ENCODE assay signal across 9 cellular contexts in genomic region chr13:32316030-32316344, GRCh38. TPM values are rescaled to one million over a fixed set of nuclear protein-coding genes. Genes with fewer than 3 reads are reported as not detected.
DNase-seq lines count a peak whose midpoint lies in the region; ATAC-seq and TF ChIP-seq lines count a peak whose summit lies in the region.
"Had no signal": no experiment of that assay in that cellular context is flagged by ENCODE, and none has a peak within 500 bp of the region (broad histone marks: within the 10 kb centered on the region; RNA-seq: fewer than 3 reads in every experiment).

No MANE protein-coding gene starts in this region.

- no TSS peak for BruUV-seq in Calu3 (replicated peaks; lab: Mats Ljungman, UMichigan)

- H3K4me1 ChIP-seq in upper lobe of left lung: peaks cover 0 to 12% (median 4%) of the 10 kb centered on the region in 4 donors

- H3K27me3 ChIP-seq in upper lobe of left lung: no peaks in the 10 kb centered on the region

- TF ChIP-seq EP300 in upper lobe of left lung (IDR thresholded peaks at IDR 0.05): no peak

- peak overlapping the region; percentile 93 to 99 (median 96) for H3K27ac ChIP-seq in upper lobe of left lung

- H3K4me3 ChIP-seq in upper lobe of left lung: peak overlapping the region; percentile 46 to 80 (median 73)

- 1 to 3% methylated on average over 13 of the region's 13 CpGs for WGBS in upper lobe of left lung, 2 donors

- peak overlapping the region; percentile 95 for H3K27ac Mint-ChIP-seq in Calu3 (ENCODE audit: unreplicated experiment)
- peak overlapping the region; percentile 100 for H3K27ac Mint-ChIP-seq in activated naive CD8-positive, alpha-beta T cell treated with anti-CD3 and anti-CD28 coated beads, Interleukin-2, amount 50 U/mL, for 24 hours

- H3K9me3 ChIP-seq in upper lobe of left lung: no peaks in the 10 kb centered on the region

- peak; percentile 53 for ATAC-seq in GM19468 (IDR thresholded peaks at IDR 0.05; ENCODE audit: extremely low read depth, unreplicated experiment)
- ATAC-seq in HG03469 (IDR thresholded peaks at IDR 0.05; ENCODE audit: unreplicated experiment): peak; percentile 26
- peak; percentile 13 for ATAC-seq in activated naive CD8-positive, alpha-beta T cell treated with anti-CD3 and anti-CD28 coated beads, Interleukin-2, amount 50 U/mL, for 24 hours
- peak; percentile 48 for ATAC-seq in left lobe of liver
- no peak for ATAC-seq in upper lobe of left lung (ENCODE audit: low FRiP score in 2 of 2)

- no peaks in the 10 kb centered on the region for H3K27me3 Mint-ChIP-seq in Calu3 (ENCODE audit: unreplicated experiment)
- H3K27me3 Mint-ChIP-seq in activated naive CD8-positive, alpha-beta T cell treated with anti-CD3 and anti-CD28 coated beads, Interleukin-2, amount 50 U/mL, for 24 hours: no peaks in the 10 kb centered on the region

- H3K36me3 Mint-ChIP-seq in Calu3 (ENCODE audit: insufficient read depth, unreplicated experiment): peaks cover 17% of the 10 kb centered on the region
- peaks cover 21% of the 10 kb centered on the region for H3K36me3 Mint-ChIP-seq in activated naive CD8-positive, alpha-beta T cell treated with anti-CD3 and anti-CD28 coated beads, Interleukin-2, amount 50 U/mL, for 24 hours (ENCODE audit: low read depth)

- intact Hi-C loops in Calu3 (cut with micrococcal nuclease; ENCODE audit: unreplicated experiment): no loop called here

- peak overlapping the region; percentile 84 for H3K4me3 Mint-ChIP-seq in Calu3 (ENCODE audit: low read depth, unreplicated experiment)
- peak overlapping the region; percentile 89 for H3K4me3 Mint-ChIP-seq in activated naive CD8-positive, alpha-beta T cell treated with anti-CD3 and anti-CD28 coated beads, Interleukin-2, amount 50 U/mL, for 24 hours

- TF ChIP-seq POLR2A in upper lobe of left lung (IDR thresholded peaks at IDR 0.05): no peak

- TF ChIP-seq CTCF in Calu3 (IDR thresholded peaks at IDR 0.05; ENCODE audit: unreplicated experiment) (no peak), upper lobe of left lung (IDR thresholded peaks at IDR 0.05) (no peak)

- no peaks in the 10 kb centered on the region for H3K36me3 ChIP-seq in upper lobe of left lung

- DNase-seq in Calu3: no peak
- DNase-seq in activated naive CD8-positive, alpha-beta T cell treated with anti-CD3 and anti-CD28 coated beads, Interleukin-2, amount 50 U/mL, for 24 hours: no peak
- no peak for DNase-seq in left lobe of liver (ENCODE audit: low spot score)
- DNase-seq in upper lobe of left lung: no peak
- DNase-seq in NCI-H1417 treated with DMSO at 0.1 percent for 48 hours (lab: John Stamatoyannopoulos, UW): no peak
- DNase-seq in GOT3 (lab: John Stamatoyannopoulos, UW): no peak

- CTCF ChIA-PET in Calu3 (lab: Charles Lee): interaction anchor here (1.1 to 1.5 kb wide), 2 partner anchors 370 to 406 kb away, joined by 3 to 4 read pairs; no protein-coding TSS in a partner anchor

- H3K9me3 Mint-ChIP-seq in Calu3 (ENCODE audit: low read depth, unreplicated experiment): no peaks in the 10 kb centered on the region
- no peaks in the 10 kb centered on the region for H3K9me3 Mint-ChIP-seq in activated naive CD8-positive, alpha-beta T cell treated with anti-CD3 and anti-CD28 coated beads, Interleukin-2, amount 50 U/mL, for 24 hours

- H3K4me1 Mint-ChIP-seq in Calu3 (ENCODE audit: low read depth, unreplicated experiment): no peaks in the 10 kb centered on the region
- H3K4me1 Mint-ChIP-seq in activated naive CD8-positive, alpha-beta T cell treated with anti-CD3 and anti-CD28 coated beads, Interleukin-2, amount 50 U/mL, for 24 hours: peaks cover 22% of the 10 kb centered on the region

RNA-seq across cellular contexts. Expression of gene BRCA2, which starts 0.7 kb away (rescaled TPM):
- 11.0 and 12.8 TPM in 2 replicates for total RNA-seq in Calu3 (2022)
- total RNA-seq in left lobe of liver: 0.53 TPM
- 1 to 10 TPM; 2.6 to 9.4 (median 3.8) TPM for total RNA-seq in upper lobe of left lung

RNA-seq across cellular contexts. Expression of gene ZAR1L, which starts 0.8 kb away (rescaled TPM):
- not detected in 2 replicates for total RNA-seq in Calu3 (2022)
- total RNA-seq in left lobe of liver: not detected
- not detected for total RNA-seq in upper lobe of left lung
- total RNA-seq: T-helper 1 cell treated with Interleukin-12 subunit alpha and Interleukin-12 subunit beta and Interleukin-4 antibody, amounts not matched to agents 30 ng/mL and 1 ng/mL, for 36 hours had no signal

Comparison
In these comparisons a context has a peak if more than half of its experiments do, and no peak if none do; other contexts are left out.
1. ATAC-seq: peak in GM19468 (single experiment), HG03469 (single experiment), activated naive CD8-positive, alpha-beta T cell treated with anti-CD3 and anti-CD28 coated beads, Interleukin-2, amount 50 U/mL, for 24 hours (single experiment) and left lobe of liver (single experiment); none in upper lobe of left lung (0 of 2).